Comparison of ENCODE assay signal across 10 cellular contexts in genomic region chr2:10283106-10284062, GRCh38. TPM values are rescaled to one million over a fixed set of nuclear protein-coding genes. Genes with fewer than 3 reads are reported as not detected.
DNase-seq lines count a peak whose midpoint lies in the region; ATAC-seq and TF ChIP-seq lines count a peak whose summit lies in the region.
"Had no signal": no experiment of that assay in that cellular context is flagged by ENCODE, and none has a peak within 500 bp of the region (broad histone marks: within the 10 kb centered on the region; RNA-seq: fewer than 3 reads in every experiment).

No MANE protein-coding gene starts in this region.

- CTCF ChIA-PET in AG04450 (lab: Charles Lee): interaction anchor here (1.3 kb wide), 1 partner anchor 152 kb away, joined by 3 read pairs; no protein-coding TSS in a partner anchor
- CTCF ChIA-PET in activated CD8-positive, alpha-beta T cell treated with anti-CD3 and anti-CD28 coated beads for 36 hours (lab: Charles Lee): no interaction called here
- CTCF ChIA-PET in CD4-positive, alpha-beta memory T cell (lab: Charles Lee; ENCODE audit: partially characterized antibody): interaction anchor here (1.2 kb wide), 1 partner anchor 152 kb away, joined by 3 read pairs; no protein-coding TSS in a partner anchor

- H3K9me3 ChIP-seq in AG04450 (ENCODE audit: control insufficient read depth, insufficient read depth, low read length): no peaks in the 10 kb centered on the region; the same call in 1 of the 2 replicates
- no peaks in the 10 kb centered on the region for H3K9me3 ChIP-seq in H9 (ENCODE audit: control insufficient read depth, low read depth, low read length)
- H3K9me3 ChIP-seq in CD4-positive, alpha-beta memory T cell (ENCODE audit: control insufficient read depth in 1 of 2, low read length in 2 of 2): no peaks in the 10 kb centered on the region

- H3K36me3 ChIP-seq in CD4-positive, alpha-beta memory T cell (ENCODE audit: insufficient read depth, low read length): no peaks in the 10 kb centered on the region

- peak; percentile 83 for ATAC-seq in activated CD8-positive, alpha-beta T cell treated with anti-CD3 and anti-CD28 coated beads for 36 hours
- ATAC-seq in HG02884 (IDR thresholded peaks at IDR 0.05; ENCODE audit: unreplicated experiment): no peak
- ATAC-seq: naive thymus-derived CD8-positive, alpha-beta T cell had no signal

- no peak overlapping the region for H4K91ac ChIP-seq in H9 (ENCODE audit: insufficient read length, low read depth, low read length)

- no peak overlapping the region for H3K56ac ChIP-seq in H9 (ENCODE audit: insufficient read length, low read depth, low read length)

- no peak overlapping the region for H2AK5ac ChIP-seq in H9 (ENCODE audit: insufficient read length, low read length)

- peak overlapping the region; percentile 31 for H3K27ac ChIP-seq in AG04450 (ENCODE audit: low read depth, low read length)
- H3K27ac ChIP-seq in H9 (ENCODE audit: insufficient read length, low read depth, low read length): no peak overlapping the region
- H3K27ac ChIP-seq in CD4-positive, alpha-beta memory T cell (ENCODE audit: low read depth, low read length): no peak overlapping the region
- H3K27ac ChIP-seq: KMS-11 had no signal

- no peaks in the 10 kb centered on the region for H3K27me3 ChIP-seq in AG04450 (ENCODE audit: control insufficient read depth, insufficient read depth, low read length)
- no peaks in the 10 kb centered on the region for H3K27me3 ChIP-seq in H9 (ENCODE audit: insufficient read depth, low read length)
- H3K27me3 ChIP-seq in CD4-positive, alpha-beta memory T cell (ENCODE audit: insufficient read depth, low read length): no peaks in the 10 kb centered on the region

- H4K5ac ChIP-seq in H9 (ENCODE audit: insufficient read length, low read depth, low read length): no peak overlapping the region

- H3K14ac ChIP-seq in H9 (ENCODE audit: insufficient read depth, low read length): no peak overlapping the region

- H4K20me1 ChIP-seq in H9 (ENCODE audit: control insufficient read depth, insufficient read depth, insufficient read length): no peaks in the 10 kb centered on the region

- H3K9me3 Mint-ChIP-seq in activated CD8-positive, alpha-beta T cell treated with anti-CD3 and anti-CD28 coated beads for 36 hours: no peaks in the 10 kb centered on the region
- no peaks in the 10 kb centered on the region for H3K9me3 Mint-ChIP-seq in H9
- H3K9me3 Mint-ChIP-seq in CD4-positive, alpha-beta memory T cell: no peaks in the 10 kb centered on the region
- H3K9me3 Mint-ChIP-seq: naive thymus-derived CD8-positive, alpha-beta T cell had no signal

- H3K23me2 ChIP-seq in H9 (ENCODE audit: insufficient read length, low read depth, low read length, poor library complexity, severe bottlenecking): no peaks in the 10 kb centered on the region

- H3K27ac Mint-ChIP-seq in activated CD8-positive, alpha-beta T cell treated with anti-CD3 and anti-CD28 coated beads for 36 hours: no peak overlapping the region
- no peak overlapping the region for H3K27ac Mint-ChIP-seq in H9
- H3K27ac Mint-ChIP-seq in CD4-positive, alpha-beta memory T cell: no peak overlapping the region
- H3K27ac Mint-ChIP-seq: naive thymus-derived CD8-positive, alpha-beta T cell had no signal

- POLR2A ChIA-PET in AG04450 (lab: Yijun Ruan, JAX): interaction anchor here (0.7 kb wide), 1 partner anchor 18 kb away, joined by 3 read pairs; no protein-coding TSS in a partner anchor
- POLR2A ChIA-PET in activated CD8-positive, alpha-beta T cell treated with anti-CD3 and anti-CD28 coated beads for 36 hours (lab: Charles Lee): interaction anchor here (0.8 kb wide), 1 partner anchor 10 kb away, joined by 3 read pairs; no protein-coding TSS in a partner anchor
- POLR2A ChIA-PET in CD4-positive, alpha-beta memory T cell (lab: Charles Lee; ENCODE audit: partially characterized antibody): interaction anchor here (1.2 kb wide), 1 partner anchor 23 kb away, joined by 3 read pairs; no protein-coding TSS in a partner anchor

- no peak overlapping the region for H3T11ph ChIP-seq in H9 (ENCODE audit: low read length)

- no peak overlapping the region for H3K4me2 ChIP-seq in H9 (ENCODE audit: insufficient read depth, insufficient read length, low read length)
- H3K4me2 ChIP-seq: KMS-11 had no signal

- no peaks in the 10 kb centered on the region for H3K4me1 ChIP-seq in H9 (ENCODE audit: insufficient read depth, low read length)
- peaks cover 2% of the 10 kb centered on the region for H3K4me1 ChIP-seq in CD4-positive, alpha-beta memory T cell (ENCODE audit: insufficient read depth, low read length)

- H3K18ac ChIP-seq in H9 (ENCODE audit: insufficient read length, low read depth, low read length): no peak overlapping the region

- DNase-seq in AG04450 (ENCODE audit: low read depth, low spot score) (no peak), HT1080 (ENCODE audit: low read depth) (peak; percentile 96), kidney tubule cell (ENCODE audit: low spot score) (peak; percentile 81), NCI-H2171 (lab: John Stamatoyannopoulos, UW) (no peak), H9 (no peak)
- peak; percentile 60 for DNase-seq in activated CD8-positive, alpha-beta T cell treated with anti-CD3 and anti-CD28 coated beads for 36 hours
- no peak for DNase-seq in CD4-positive, alpha-beta memory T cell

- no peaks in the 10 kb centered on the region for H3K36me3 Mint-ChIP-seq in activated CD8-positive, alpha-beta T cell treated with anti-CD3 and anti-CD28 coated beads for 36 hours (ENCODE audit: low read depth)
- no peaks in the 10 kb centered on the region for H3K36me3 Mint-ChIP-seq in H9 (ENCODE audit: insufficient read depth in 1 of 3, low read depth in 3 of 3)
- no peaks in the 10 kb centered on the region for H3K36me3 Mint-ChIP-seq in CD4-positive, alpha-beta memory T cell
- H3K36me3 Mint-ChIP-seq: naive thymus-derived CD8-positive, alpha-beta T cell had no signal

- H2BK120ac ChIP-seq in H9 (ENCODE audit: low read depth, low read length, poor library complexity, severe bottlenecking): no peak overlapping the region

- H3K4ac ChIP-seq in H9 (ENCODE audit: low read depth, low read length): no peak overlapping the region

- no peaks in the 10 kb centered on the region for H3K79me1 ChIP-seq in H9 (ENCODE audit: insufficient read depth, low read depth, low read length, poor library complexity, severe bottlenecking)

- no peak overlapping the region for H4K8ac ChIP-seq in H9 (replicated peaks; ENCODE audit: insufficient read length, low read depth, low read length)

- no peak overlapping the region for H2BK15ac ChIP-seq in H9 (ENCODE audit: low read depth, low read length)

- peaks cover 12% of the 10 kb centered on the region for H3K4me1 Mint-ChIP-seq in activated CD8-positive, alpha-beta T cell treated with anti-CD3 and anti-CD28 coated beads for 36 hours (ENCODE audit: low read depth)
- peaks cover 9 to 14% of the 10 kb centered on the region in 2 experiments for H3K4me1 Mint-ChIP-seq in H9
- H3K4me1 Mint-ChIP-seq in CD4-positive, alpha-beta memory T cell: peaks cover 2 to 6% (median 5%) of the 10 kb centered on the region in 4 donors

- no peak overlapping the region for H2BK5ac ChIP-seq in H9 (ENCODE audit: insufficient read length, low read length)

- no peak overlapping the region for H2AFZ ChIP-seq in H9 (ENCODE audit: low read length)

- intact Hi-C loops in activated CD8-positive, alpha-beta T cell treated with anti-CD3 and anti-CD28 coated beads for 36 hours (cut with micrococcal nuclease): no loop called here
- intact Hi-C loops in CD4-positive, alpha-beta memory T cell (cut with micrococcal nuclease): no loop called here

- H3K27me3 Mint-ChIP-seq in activated CD8-positive, alpha-beta T cell treated with anti-CD3 and anti-CD28 coated beads for 36 hours: no peaks in the 10 kb centered on the region
- H3K27me3 Mint-ChIP-seq in H9 (ENCODE audit: low read depth): peaks cover 8% of the 10 kb centered on the region
- no peaks in the 10 kb centered on the region for H3K27me3 Mint-ChIP-seq in CD4-positive, alpha-beta memory T cell
- H3K27me3 Mint-ChIP-seq: naive thymus-derived CD8-positive, alpha-beta T cell had no signal

- TF ChIP-seq CTCF in AG04450 (IDR thresholded peaks at IDR 0.05; ENCODE audit: low read depth, low read length): no peak
- no peak for TF ChIP-seq CTCF in activated CD8-positive, alpha-beta T cell treated with anti-CD3 and anti-CD28 coated beads for 36 hours (IDR thresholded peaks at IDR 0.05)
- TF ChIP-seq CTCF in H9 (conservative IDR thresholded peaks at IDR 0.05): no peak

- H3K4me3 Mint-ChIP-seq in activated CD8-positive, alpha-beta T cell treated with anti-CD3 and anti-CD28 coated beads for 36 hours: no peak overlapping the region
- H3K4me3 Mint-ChIP-seq in H9: no peak overlapping the region
- no peak overlapping the region for H3K4me3 Mint-ChIP-seq in CD4-positive, alpha-beta memory T cell
- H3K4me3 Mint-ChIP-seq: naive thymus-derived CD8-positive, alpha-beta T cell had no signal

- WGBS in H9 (ENCODE audit: extremely low coverage, insufficient read length, low lambda C conversion rate): no CpG with 5 or more reads among the region's 16 CpGs

- H3K23ac ChIP-seq in H9 (ENCODE audit: insufficient read length, low read depth, low read length): no peak overlapping the region

- no peak overlapping the region for H2BK20ac ChIP-seq in H9 (ENCODE audit: low read depth, low read length, poor library complexity, severe bottlenecking)

- no peak overlapping the region for H2BK12ac ChIP-seq in H9 (ENCODE audit: insufficient read length, low read depth, low read length)

- H3K4me3 ChIP-seq in AG04450 (ENCODE audit: low read depth, low read length): no peak overlapping the region
- no peak overlapping the region for H3K4me3 ChIP-seq in CD4-positive, alpha-beta memory T cell (ENCODE audit: low read length in 2 of 2)

- H3K9ac ChIP-seq in H9 (ENCODE audit: extremely low read depth, insufficient read length, low read length): no peak overlapping the region
- H3K9ac ChIP-seq: KMS-11 had no signal

- H3K79me2 ChIP-seq in H9 (ENCODE audit: insufficient read depth, low read length): no peaks in the 10 kb centered on the region

RNA-seq across cellular contexts. Expression of gene HPCAL1, which starts 19.3 kb away (rescaled TPM):
- polyA plus RNA-seq in AG04450 (2011; rRNA removed): 14.4 and 19.7 TPM in 2 replicates
- 8.5 and 13.4 TPM in 2 replicates for polyA minus RNA-seq in AG04450 (2011; rRNA and poly(A)+ RNA removed)
- total RNA-seq in HT1080 (2014; rRNA removed; shearing (Covaris generic)): 158 and 201 TPM in 2 replicates
- 216 and 260 TPM in 2 replicates for polyA plus RNA-seq in HT1080 (2015; cell fraction: cytosol; rRNA removed)
- polyA plus RNA-seq in HT1080 (2015; cell fraction: nucleus; rRNA removed): 106 and 112 TPM in 2 replicates
- total RNA-seq in activated CD8-positive, alpha-beta T cell treated with anti-CD3 and anti-CD28 coated beads for 36 hours: 100 to 1,000 TPM; 166 to 170 TPM
- total RNA-seq in H9 (2021): 4.7 and 5.9 TPM in 2 replicates
- total RNA-seq in CD4-positive, alpha-beta memory T cell: 10 to 100 TPM; 77.1 to 80.7 TPM
- 100 to 1,000 TPM; 100 to 114 TPM for polyA plus RNA-seq in CD4-positive, alpha-beta memory T cell

Comparison
In these comparisons a context has a peak if more than half of its experiments do, and no peak if none do; other contexts are left out.
1. DNase-seq: peak in HT1080 (single experiment), activated CD8-positive, alpha-beta T cell treated with anti-CD3 and anti-CD28 coated beads for 36 hours (single experiment) and kidney tubule cell (single experiment); none in AG04450 (single experiment), NCI-H2171 (single experiment), H9 (single experiment) and CD4-positive, alpha-beta memory T cell (0 of 5).
2. RNA of gene HPCAL1, which starts 19.3 kb away (total RNA-seq): 158 to 201 TPM in HT1080, 166 to 170 TPM in activated CD8-positive, alpha-beta T cell treated with anti-CD3 and anti-CD28 coated beads for 36 hours and 77.1 to 80.7 TPM in CD4-positive, alpha-beta memory T cell; 4.7 to 5.9 TPM in H9; every median in the first group is over 10 times any median in the second.